Comparison of ENCODE assay signal across 1 cellular context in the genomic region with DNA sequence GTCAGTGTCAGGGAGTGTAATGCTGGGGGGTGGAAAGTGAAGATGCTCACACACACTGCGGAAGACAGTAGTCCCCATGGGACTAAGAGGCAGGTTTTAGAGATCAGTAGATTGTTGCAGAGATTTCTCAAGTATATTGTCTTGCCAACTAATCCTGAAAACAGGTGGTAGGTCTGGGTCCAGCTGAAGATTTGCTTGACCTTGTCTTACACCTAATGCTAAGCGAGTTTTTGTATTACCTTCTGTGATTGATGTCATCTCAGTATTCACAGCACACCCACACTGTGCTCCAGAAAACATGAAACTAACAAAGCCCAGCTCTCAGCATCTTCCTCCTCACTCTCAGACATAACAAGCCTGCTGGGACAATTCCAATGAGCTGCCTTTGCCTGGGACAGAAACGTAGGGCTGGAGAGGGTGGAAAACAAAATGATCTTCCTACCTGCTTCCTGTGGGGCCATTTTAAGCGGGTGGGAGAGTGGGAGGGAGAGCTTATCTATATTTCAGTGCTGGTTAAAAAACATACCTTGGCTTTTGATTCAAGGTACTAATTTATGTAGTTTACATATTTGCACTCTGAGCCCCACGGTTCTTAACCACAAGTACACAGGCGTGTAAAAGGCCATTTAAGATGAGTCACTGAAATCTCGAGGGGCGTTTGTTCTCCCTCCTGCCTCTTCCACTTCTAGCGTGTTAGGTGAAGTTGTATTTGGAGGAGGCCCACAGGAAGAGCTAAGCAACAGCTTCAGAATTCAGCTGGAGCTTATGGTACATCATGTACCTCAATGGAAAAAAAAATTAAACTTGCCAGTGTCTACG.
TF ChIP-seq lines count a peak whose summit lies in the region.

No MANE protein-coding gene starts in this region.

TF ChIP-seq in HepG2, 621 proteins besides CTCF, POLR2A, EP300 and RAD21 (continued from another document):
- TF ChIP-seq, protein P1, sequence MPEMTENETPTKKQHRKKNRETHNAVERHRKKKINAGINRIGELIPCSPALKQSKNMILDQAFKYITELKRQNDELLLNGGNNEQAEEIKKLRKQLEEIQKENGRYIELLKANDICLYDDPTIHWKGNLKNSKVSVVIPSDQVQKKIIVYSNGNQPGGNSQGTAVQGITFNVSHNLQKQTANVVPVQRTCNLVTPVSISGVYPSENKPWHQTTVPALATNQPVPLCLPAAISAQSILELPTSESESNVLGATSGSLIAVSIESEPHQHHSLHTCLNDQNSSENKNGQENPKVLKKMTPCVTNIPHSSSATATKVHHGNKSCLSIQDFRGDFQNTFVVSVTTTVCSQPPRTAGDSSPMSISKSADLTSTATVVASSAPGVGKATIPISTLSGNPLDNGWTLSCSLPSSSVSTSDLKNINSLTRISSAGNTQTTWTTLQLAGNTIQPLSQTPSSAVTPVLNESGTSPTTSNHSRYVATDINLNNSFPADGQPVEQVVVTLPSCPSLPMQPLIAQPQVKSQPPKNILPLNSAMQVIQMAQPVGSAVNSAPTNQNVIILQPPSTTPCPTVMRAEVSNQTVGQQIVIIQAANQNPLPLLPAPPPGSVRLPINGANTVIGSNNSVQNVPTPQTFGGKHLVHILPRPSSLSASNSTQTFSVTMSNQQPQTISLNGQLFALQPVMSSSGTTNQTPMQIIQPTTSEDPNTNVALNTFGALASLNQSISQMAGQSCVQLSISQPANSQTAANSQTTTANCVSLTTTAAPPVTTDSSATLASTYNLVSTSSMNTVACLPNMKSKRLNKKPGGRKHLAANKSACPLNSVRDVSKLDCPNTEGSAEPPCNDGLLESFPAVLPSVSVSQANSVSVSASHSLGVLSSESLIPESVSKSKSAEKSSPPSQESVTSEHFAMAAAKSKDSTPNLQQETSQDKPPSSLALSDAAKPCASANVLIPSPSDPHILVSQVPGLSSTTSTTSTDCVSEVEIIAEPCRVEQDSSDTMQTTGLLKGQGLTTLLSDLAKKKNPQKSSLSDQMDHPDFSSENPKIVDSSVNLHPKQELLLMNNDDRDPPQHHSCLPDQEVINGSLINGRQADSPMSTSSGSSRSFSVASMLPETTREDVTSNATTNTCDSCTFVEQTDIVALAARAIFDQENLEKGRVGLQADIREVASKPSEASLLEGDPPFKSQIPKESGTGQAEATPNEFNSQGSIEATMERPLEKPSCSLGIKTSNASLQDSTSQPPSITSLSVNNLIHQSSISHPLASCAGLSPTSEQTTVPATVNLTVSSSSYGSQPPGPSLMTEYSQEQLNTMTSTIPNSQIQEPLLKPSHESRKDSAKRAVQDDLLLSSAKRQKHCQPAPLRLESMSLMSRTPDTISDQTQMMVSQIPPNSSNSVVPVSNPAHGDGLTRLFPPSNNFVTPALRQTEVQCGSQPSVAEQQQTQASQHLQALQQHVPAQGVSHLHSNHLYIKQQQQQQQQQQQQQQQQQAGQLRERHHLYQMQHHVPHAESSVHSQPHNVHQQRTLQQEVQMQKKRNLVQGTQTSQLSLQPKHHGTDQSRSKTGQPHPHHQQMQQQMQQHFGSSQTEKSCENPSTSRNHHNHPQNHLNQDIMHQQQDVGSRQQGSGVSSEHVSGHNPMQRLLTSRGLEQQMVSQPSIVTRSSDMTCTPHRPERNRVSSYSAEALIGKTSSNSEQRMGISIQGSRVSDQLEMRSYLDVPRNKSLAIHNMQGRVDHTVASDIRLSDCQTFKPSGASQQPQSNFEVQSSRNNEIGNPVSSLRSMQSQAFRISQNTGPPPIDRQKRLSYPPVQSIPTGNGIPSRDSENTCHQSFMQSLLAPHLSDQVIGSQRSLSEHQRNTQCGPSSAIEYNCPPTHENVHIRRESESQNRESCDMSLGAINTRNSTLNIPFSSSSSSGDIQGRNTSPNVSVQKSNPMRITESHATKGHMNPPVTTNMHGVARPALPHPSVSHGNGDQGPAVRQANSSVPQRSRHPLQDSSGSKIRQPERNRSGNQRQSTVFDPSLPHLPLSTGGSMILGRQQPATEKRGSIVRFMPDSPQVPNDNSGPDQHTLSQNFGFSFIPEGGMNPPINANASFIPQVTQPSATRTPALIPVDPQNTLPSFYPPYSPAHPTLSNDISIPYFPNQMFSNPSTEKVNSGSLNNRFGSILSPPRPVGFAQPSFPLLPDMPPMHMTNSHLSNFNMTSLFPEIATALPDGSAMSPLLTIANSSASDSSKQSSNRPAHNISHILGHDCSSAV (CRISPR knock-in tag; IDR thresholded peaks at IDR 0.05; ENCODE audit: borderline replicate concordance) = no peak
- TF ChIP-seq ZNF432 (CRISPR knock-in tag; IDR thresholded peaks at IDR 0.05; ENCODE audit: borderline replicate concordance) (no peak), JUN (CRISPR knock-in tag; IDR thresholded peaks at IDR 0.05) (no peak), PHF8 (CRISPR knock-in tag; IDR thresholded peaks at IDR 0.05) (no peak)
